In the genomic region with DNA sequence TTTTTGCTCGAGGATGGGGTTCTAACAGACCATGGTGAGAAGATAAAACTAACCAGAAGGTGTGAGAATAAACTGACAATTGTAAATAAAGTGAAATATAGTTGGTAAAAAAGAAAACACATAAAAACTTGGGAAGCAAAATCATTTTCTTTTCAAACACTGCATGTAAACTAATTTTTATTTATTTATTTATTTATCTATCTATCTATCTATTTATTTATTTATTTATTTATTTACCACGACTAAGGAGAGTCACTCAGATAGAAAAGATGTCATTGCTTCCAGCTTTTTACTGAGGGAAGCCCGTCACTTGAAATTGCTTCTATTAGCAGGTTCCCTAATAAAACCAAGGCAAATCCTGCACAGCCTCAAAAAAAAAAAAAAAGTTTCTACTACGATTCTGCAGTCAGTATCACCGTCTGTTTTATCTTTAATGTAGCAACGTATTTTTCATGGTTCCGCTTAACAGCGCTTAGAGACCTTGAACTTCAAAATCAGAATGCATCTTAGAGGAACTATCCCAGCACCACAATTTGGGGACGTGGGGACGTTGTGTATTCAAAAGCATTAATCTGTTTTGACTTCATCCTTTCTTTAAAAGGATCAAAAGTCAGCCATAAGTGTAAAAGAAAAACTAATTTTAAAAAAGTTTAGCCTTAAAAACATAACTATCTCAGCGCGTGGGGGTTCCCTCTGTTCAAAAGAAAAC, we compare ENCODE assay signal across 8 cellular contexts.
DNase-seq lines count a peak whose midpoint lies in the region; ATAC-seq, FAIRE-seq and TF ChIP-seq lines count a peak whose summit lies in the region.

No MANE protein-coding gene starts in this region.

- TF ChIP-seq CTCF in RWPE2 (IDR thresholded peaks at IDR 0.05; ENCODE audit: poor library complexity, severe bottlenecking) = no peak

- no peak for FAIRE-seq in urothelium cell line (lab: Jason Lieb, UNC)

- H3K9ac ChIP-seq in endocrine pancreas (ENCODE audit: control insufficient read depth, insufficient read depth, low read length) = no peak overlapping the region

- peaks cover 20% of the 10 kb centered on the region for H3K4me1 ChIP-seq in RWPE2 (ENCODE audit: insufficient read depth, poor library complexity, severe bottlenecking)
- H3K4me1 ChIP-seq in endocrine pancreas (ENCODE audit: control insufficient read depth, insufficient read depth, low read length) = peaks cover 8% of the 10 kb centered on the region
- H3K4me1 ChIP-seq in neuron (ENCODE audit: insufficient read depth, low read length) = peaks cover 5% of the 10 kb centered on the region

- H3K27me3 ChIP-seq in RWPE2 (ENCODE audit: insufficient read depth, poor library complexity, severe bottlenecking) (no peaks in the 10 kb centered on the region), endocrine pancreas (ENCODE audit: control insufficient read depth, insufficient read depth, low read length) (no peaks in the 10 kb centered on the region), neuron (ENCODE audit: insufficient read depth, low read length) (peaks cover 25% of the 10 kb centered on the region)

- H3K27ac ChIP-seq in RWPE2 (ENCODE audit: poor library complexity, severe bottlenecking) = peak overlapping the region; percentile 30

- H3K9me3 ChIP-seq in RWPE2 (ENCODE audit: severe bottlenecking) (no peaks in the 10 kb centered on the region), endocrine pancreas (ENCODE audit: control insufficient read depth, low read length) (no peaks in the 10 kb centered on the region), neuron (ENCODE audit: low read length) (peaks cover 4% of the 10 kb centered on the region)

- H3K36me3 ChIP-seq in RWPE2 (ENCODE audit: low read depth) (no peaks in the 10 kb centered on the region), endocrine pancreas (ENCODE audit: control insufficient read depth, insufficient read depth, low read length) (no peaks in the 10 kb centered on the region), neuron (ENCODE audit: insufficient read depth, low read length) (no peaks in the 10 kb centered on the region)

- H3K4me3 ChIP-seq in RWPE2 (ENCODE audit: severe bottlenecking) (peak overlapping the region; percentile 35), endocrine pancreas (ENCODE audit: control insufficient read depth, insufficient read depth, low read length) (peak overlapping the region; percentile 92), neuron (ENCODE audit: low read length) (peak overlapping the region; percentile 51)

- H2AFZ ChIP-seq in neuron (ENCODE audit: low read depth, low read length) = peak overlapping the region; percentile 95

- peak; percentile 0 for DNase-seq in DMS153 (lab: John Stamatoyannopoulos, UW)
- no peak for DNase-seq in DMS153 treated with DMSO at 0.1 percent for 48 hours (lab: John Stamatoyannopoulos, UW; ENCODE audit: unreplicated experiment)
- DNase-seq in RWPE2 (ENCODE audit: low spot score) = no peak
- no peak for DNase-seq in urothelium cell line (ENCODE audit: low spot score)
- DNase-seq in HuH-7 (ENCODE audit: low spot score) = no peak

- ATAC-seq in RWPE2 (ENCODE audit: low read depth) = no peak
- ATAC-seq in GM19324 (IDR thresholded peaks at IDR 0.05; ENCODE audit: low FRiP score, unreplicated experiment) = no peak

Comparison
In these comparisons a context has a peak if more than half of its experiments do, and no peak if none do; other contexts are left out.
1. H3K4me3 ChIP-seq: peak in every context shown above with its lines; median percentile 92 in endocrine pancreas; 51 in neuron; 35 in RWPE2.